ENCODE assay signal across 19 cellular contexts in the genomic region with DNA sequence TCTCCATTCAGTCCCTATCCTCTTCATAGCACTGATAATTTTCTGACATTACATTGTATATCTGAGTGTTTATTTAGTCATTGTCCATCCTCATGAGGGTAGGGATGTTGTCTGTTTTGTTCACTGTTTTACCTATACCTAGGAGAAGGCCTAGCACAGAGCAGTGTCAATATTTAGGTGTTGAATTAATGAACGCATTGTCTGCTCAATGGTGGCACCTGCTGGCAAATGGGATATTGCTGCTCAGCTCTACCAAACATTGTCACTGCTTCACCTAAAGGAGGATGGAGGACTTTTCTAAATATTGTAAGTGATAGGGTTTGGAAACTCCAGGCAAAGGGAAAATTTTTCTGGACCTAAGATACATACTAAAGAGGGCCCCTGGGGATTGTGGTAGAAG.
DNase-seq lines count a peak whose midpoint lies in the region; ATAC-seq and TF ChIP-seq lines count a peak whose summit lies in the region.
"Had no signal": no experiment of that assay in that cellular context is flagged by ENCODE, and none has a peak within 500 bp of the region (broad histone marks: within the 10 kb centered on the region; RNA-seq: fewer than 3 reads in every experiment).

No MANE protein-coding gene starts in this region.

- H3K4me3 Mint-ChIP-seq in MCF 10A (ENCODE audit: unreplicated experiment), result no peak overlapping the region
- no peak overlapping the region for H3K4me3 Mint-ChIP-seq in chondrocyte (ENCODE audit: unreplicated experiment)
- H3K4me3 Mint-ChIP-seq: naive thymus-derived CD4-positive, alpha-beta T cell had no signal

- no peaks in the 10 kb centered on the region for H3K36me3 Mint-ChIP-seq in MCF 10A (ENCODE audit: insufficient read depth, unreplicated experiment)
- H3K36me3 Mint-ChIP-seq in chondrocyte (ENCODE audit: low read depth), result peaks cover 2% of the 10 kb centered on the region

- intact Hi-C loops in MCF 10A (cut with micrococcal nuclease) (no loop called here), breast epithelium (cut with DNase I; ENCODE audit: low total_unique reads) (no loop called here), esophagus muscularis mucosa (cut with DNase I) (no loop called here)

- no peak overlapping the region for H3K27ac ChIP-seq in breast epithelium
- no peak overlapping the region for H3K27ac ChIP-seq in Karpas-422 (ENCODE audit: low read length)
- H3K27ac ChIP-seq in smooth muscle cell (ENCODE audit: low read depth), result no peak overlapping the region
- no peak overlapping the region for H3K27ac ChIP-seq in esophagus muscularis mucosa (replicated peaks in 1 of 4)
- H3K27ac ChIP-seq: body of pancreas, lower lobe of right lung, SK-N-MC, tibial artery had no signal

- H4K20me1 ChIP-seq in Karpas-422 (ENCODE audit: insufficient read depth, low read depth, low read length) (no peaks in the 10 kb centered on the region), smooth muscle cell (ENCODE audit: low read depth) (no peaks in the 10 kb centered on the region)

- DNase-seq in MCF 10A (ENCODE audit: unreplicated experiment) (peak; percentile 19), breast epithelium (ENCODE audit: low spot score in 2 of 2) (no peak), Karpas-422 (peak; percentile 46), chondrocyte (ENCODE audit: low spot score) (no peak), smooth muscle cell (lab: John Stamatoyannopoulos, UW; ENCODE audit: unreplicated experiment) (no peak), esophagus muscularis mucosa (ENCODE audit: extremely low spot score) (no peak)
- DNase-seq: activated gamma-delta T cell; body of pancreas; lower lobe of right lung; NCI-H1694 treated with DMSO at 0.1 percent for 48 hours; NCI-H446; retina; stimulated activated CD4-positive, alpha-beta T cell treated with anti-CD3 and anti-CD28 coated beads, Interleukin-2, amount 100 ng/mL, for 48 hours; stimulated activated CD8-positive, alpha-beta memory T cell treated with anti-CD3 and anti-CD28 coated beads, Interleukin-4, amount 100 ng/mL, for 48 hours; tibial artery had no signal

- ATAC-seq in HG03460 (IDR thresholded peaks at IDR 0.05; ENCODE audit: unreplicated experiment) (no peak), GM18498 (IDR thresholded peaks at IDR 0.05; ENCODE audit: unreplicated experiment) (no peak)
- ATAC-seq: body of pancreas; lower lobe of right lung; naive thymus-derived CD4-positive, alpha-beta T cell had no signal

- H3K9me2 ChIP-seq in Karpas-422 (replicated peaks; ENCODE audit: insufficient read depth, low read length), result no peaks in the 10 kb centered on the region

- H3K9me3 Mint-ChIP-seq in MCF 10A (ENCODE audit: unreplicated experiment) (no peaks in the 10 kb centered on the region), chondrocyte (ENCODE audit: low read depth) (peaks cover 10% of the 10 kb centered on the region)

- H3K27me3 Mint-ChIP-seq in MCF 10A (ENCODE audit: insufficient read depth, unreplicated experiment) (no peaks in the 10 kb centered on the region), chondrocyte (ENCODE audit: low read depth) (peaks cover 9% of the 10 kb centered on the region)

- no TSS peak for BruUV-seq in MCF 10A (replicated peaks; lab: Mats Ljungman, UMichigan)

- H3K9me3 ChIP-seq in breast epithelium, result no peaks in the 10 kb centered on the region
- H3K9me3 ChIP-seq in Karpas-422 (ENCODE audit: low read length), result peaks cover 4% of the 10 kb centered on the region; the same call in 1 of the 2 replicates
- H3K9me3 ChIP-seq in smooth muscle cell (replicated peaks; ENCODE audit: low read depth), result no peaks in the 10 kb centered on the region
- no peaks in the 10 kb centered on the region for H3K9me3 ChIP-seq in esophagus muscularis mucosa
- H3K9me3 ChIP-seq: body of pancreas, lower lobe of right lung had no signal

- H3K27me3 ChIP-seq in breast epithelium (peaks cover 0 to 3% of the 10 kb centered on the region in 2 donors), Karpas-422 (ENCODE audit: low read length) (no peaks in the 10 kb centered on the region), smooth muscle cell (ENCODE audit: low read depth) (no peaks in the 10 kb centered on the region), esophagus muscularis mucosa (peaks cover 0 to 33% (median 0%) of the 10 kb centered on the region in 4 donors)

- H3K4me2 ChIP-seq in Karpas-422 (ENCODE audit: low read depth, low read length, poor library complexity, severe bottlenecking) (no peak overlapping the region), smooth muscle cell (no peak overlapping the region)

- no peaks in the 10 kb centered on the region for H3K4me1 Mint-ChIP-seq in MCF 10A (ENCODE audit: insufficient read depth, unreplicated experiment)
- H3K4me1 Mint-ChIP-seq in chondrocyte (ENCODE audit: low read depth), result peaks cover 9% of the 10 kb centered on the region
- H3K4me1 Mint-ChIP-seq: naive thymus-derived CD4-positive, alpha-beta T cell had no signal

- 85% methylated on average over 1 of the region's 1 CpG for WGBS in smooth muscle cell (ENCODE audit: low lambda C conversion rate)
- 88% methylated on average over 1 of the region's 1 CpG for WGBS in esophagus muscularis mucosa

- POLR2A ChIA-PET in MCF 10A (lab: Yijun Ruan, JAX), result no interaction called here

- TF ChIP-seq POLR2A in breast epithelium (IDR thresholded peaks at IDR 0.05), result no peak
- no peak for TF ChIP-seq POLR2A in esophagus muscularis mucosa (IDR thresholded peaks at IDR 0.05; ENCODE audit: low read depth)

- TF ChIP-seq EP300 in esophagus muscularis mucosa (IDR thresholded peaks at IDR 0.05), result no peak

- TF ChIP-seq CTCF in MCF 10A (IDR thresholded peaks at IDR 0.05; ENCODE audit: unreplicated experiment) (peak; percentile 10), breast epithelium (IDR thresholded peaks at IDR 0.05) (no peak), chondrocyte (IDR thresholded peaks at IDR 0.05) (peak; percentile 59), smooth muscle cell (IDR thresholded peaks at IDR 0.05; ENCODE audit: borderline replicate concordance, insufficient read depth, poor library complexity, severe bottlenecking) (peak; percentile 11), esophagus muscularis mucosa (IDR thresholded peaks at IDR 0.05) (no peak)

- no peak overlapping the region for H3K9ac ChIP-seq in Karpas-422 (ENCODE audit: low read length)
- no peak overlapping the region for H3K9ac ChIP-seq in smooth muscle cell (ENCODE audit: low read depth)

- H3K79me2 ChIP-seq in Karpas-422 (ENCODE audit: low read length) (no peaks in the 10 kb centered on the region), smooth muscle cell (ENCODE audit: low read depth) (no peaks in the 10 kb centered on the region)

- no peaks in the 10 kb centered on the region for H3F3A ChIP-seq in smooth muscle cell (ENCODE audit: low read depth)

- H3K36me3 ChIP-seq in breast epithelium (no peaks in the 10 kb centered on the region), Karpas-422 (ENCODE audit: insufficient read depth, low read length) (no peaks in the 10 kb centered on the region), smooth muscle cell (ENCODE audit: low read depth) (no peaks in the 10 kb centered on the region), esophagus muscularis mucosa (no peaks in the 10 kb centered on the region)
- H3K36me3 ChIP-seq: lower lobe of right lung, tibial artery had no signal

- CTCF ChIA-PET in MCF 10A (lab: Yijun Ruan, JAX), result interaction anchor here (0.6 kb wide), 2 partner anchors 36 to 270 kb away, joined by 3 read pairs; no protein-coding TSS in a partner anchor

- no peak overlapping the region for H3K27ac Mint-ChIP-seq in MCF 10A (ENCODE audit: low read depth, unreplicated experiment)
- H3K27ac Mint-ChIP-seq in chondrocyte (ENCODE audit: unreplicated experiment), result no peak overlapping the region
- H3K27ac Mint-ChIP-seq: naive thymus-derived CD4-positive, alpha-beta T cell had no signal

- no peak overlapping the region for H3K4me3 ChIP-seq in breast epithelium
- no peak overlapping the region for H3K4me3 ChIP-seq in Karpas-422 (ENCODE audit: low read length)
- H3K4me3 ChIP-seq in smooth muscle cell, result no peak overlapping the region
- no peak overlapping the region for H3K4me3 ChIP-seq in esophagus muscularis mucosa
- H3K4me3 ChIP-seq: body of pancreas, lower lobe of right lung, SK-N-MC, tibial artery had no signal

- H3K4me1 ChIP-seq in breast epithelium, result no peaks in the 10 kb centered on the region
- H3K4me1 ChIP-seq in Karpas-422 (ENCODE audit: low read length), result no peaks in the 10 kb centered on the region
- no peaks in the 10 kb centered on the region for H3K4me1 ChIP-seq in smooth muscle cell (ENCODE audit: low read depth)
- H3K4me1 ChIP-seq in esophagus muscularis mucosa, result no peaks in the 10 kb centered on the region
- H3K4me1 ChIP-seq: body of pancreas, lower lobe of right lung, tibial artery had no signal

- H2AFZ ChIP-seq in Karpas-422 (ENCODE audit: low read length) (no peak overlapping the region), smooth muscle cell (ENCODE audit: low read depth) (no peak overlapping the region)

Comparison
In these comparisons a context has a peak if more than half of its experiments do, and no peak if none do; other contexts are left out.
1. DNase-seq: peak in MCF 10A (single experiment) and Karpas-422 (single experiment); none in breast epithelium (0 of 2), chondrocyte (single experiment), smooth muscle cell (single experiment) and esophagus muscularis mucosa (single experiment).
2. CTCF ChIP-seq: peak in MCF 10A (single experiment), chondrocyte (single experiment) and smooth muscle cell (single experiment); none in breast epithelium (0 of 3) and esophagus muscularis mucosa (0 of 3).